25 cellular contexts compared by ENCODE assay signal in genomic region chr7:115329006-115329405, GRCh38.
DNase-seq lines count a peak whose midpoint lies in the region; ATAC-seq, FAIRE-seq and TF ChIP-seq lines count a peak whose summit lies in the region.
"Had no signal": no experiment of that assay in that cellular context is flagged by ENCODE, and none has a peak within 500 bp of the region (broad histone marks: within the 10 kb centered on the region; RNA-seq: fewer than 3 reads in every experiment).

No MANE protein-coding gene starts in this region.

- H3K4me3 Mint-ChIP-seq in stimulated activated naive CD8-positive, alpha-beta T cell treated with anti-CD3 and anti-CD28 coated beads, Interleukin-15, amount 100 ng/mL, for 72 hours, result no peak overlapping the region
- H3K4me3 Mint-ChIP-seq: CD14-positive monocyte; CD4-positive, alpha-beta memory T cell; CD4-positive, CD25-positive, alpha-beta regulatory T cell; CD8-positive, alpha-beta memory T cell had no signal

- no peak overlapping the region for H2AK5ac ChIP-seq in mesendoderm (ENCODE audit: low read length)

- H2BK120ac ChIP-seq in mesendoderm (ENCODE audit: low read depth, low read length), result no peak overlapping the region

- H3K27me3 ChIP-seq in bronchial epithelial cell (ENCODE audit: control insufficient read depth, insufficient read depth, low read length) (no peaks in the 10 kb centered on the region), mesendoderm (ENCODE audit: insufficient read depth, low read length, poor library complexity) (no peaks in the 10 kb centered on the region)
- H3K27me3 ChIP-seq: BE2C, BLaER1 had no signal

- H3K4me1 Mint-ChIP-seq in stimulated activated naive CD8-positive, alpha-beta T cell treated with anti-CD3 and anti-CD28 coated beads, Interleukin-15, amount 100 ng/mL, for 72 hours, result no peaks in the 10 kb centered on the region
- H3K4me1 Mint-ChIP-seq: CD14-positive monocyte; CD4-positive, alpha-beta memory T cell; CD4-positive, CD25-positive, alpha-beta regulatory T cell; CD8-positive, alpha-beta memory T cell had no signal

- no peak overlapping the region for H2BK15ac ChIP-seq in mesendoderm (replicated peaks; ENCODE audit: low read depth)

- no peak for FAIRE-seq in bronchial epithelial cell (lab: Jason Lieb, UNC)
- FAIRE-seq: GM12878, GM12892, GM18507 had no signal

- H3K9ac ChIP-seq in mesendoderm (ENCODE audit: low read length), result no peak overlapping the region
- H3K9ac ChIP-seq: BLaER1 had no signal

- H3K79me1 ChIP-seq in mesendoderm (ENCODE audit: low read length), result no peaks in the 10 kb centered on the region

- no peak overlapping the region for H3K4ac ChIP-seq in mesendoderm (ENCODE audit: low read depth, low read length)

- H2BK5ac ChIP-seq in mesendoderm (ENCODE audit: low read length), result no peak overlapping the region

- H3K27ac ChIP-seq in epithelial cell of prostate (peak overlapping the region; percentile 8), mesendoderm (ENCODE audit: low read depth, low read length) (no peak overlapping the region)
- H3K27ac ChIP-seq: BLaER1 had no signal

- H3K4me3 ChIP-seq in bronchial epithelial cell (ENCODE audit: low read depth, low read length) (no peak overlapping the region), mesendoderm (ENCODE audit: low read length) (no peak overlapping the region)
- H3K4me3 ChIP-seq: BLaER1, GM12878 had no signal

- H4K5ac ChIP-seq in mesendoderm (ENCODE audit: low read length), result no peak overlapping the region

- H3K56ac ChIP-seq in mesendoderm (ENCODE audit: low read length), result no peak overlapping the region

- no peak overlapping the region for H3K4me2 ChIP-seq in mesendoderm (ENCODE audit: low read length)
- H3K4me2 ChIP-seq: BLaER1 had no signal

- H3K79me2 ChIP-seq in mesendoderm (ENCODE audit: control insufficient read depth, insufficient read depth, low read length), result no peaks in the 10 kb centered on the region

- TF ChIP-seq CTCF in bronchial epithelial cell (IDR thresholded peaks at IDR 0.05; ENCODE audit: insufficient read depth, low read length, severe bottlenecking), result no peak

- H3K27ac Mint-ChIP-seq in stimulated activated naive CD8-positive, alpha-beta T cell treated with anti-CD3 and anti-CD28 coated beads, Interleukin-15, amount 100 ng/mL, for 72 hours, result no peak overlapping the region
- H3K27ac Mint-ChIP-seq: CD14-positive monocyte; CD4-positive, alpha-beta memory T cell; CD4-positive, CD25-positive, alpha-beta regulatory T cell; CD8-positive, alpha-beta memory T cell had no signal

- no peak for ATAC-seq in stimulated activated naive CD8-positive, alpha-beta T cell treated with anti-CD3 and anti-CD28 coated beads, Interleukin-15, amount 100 ng/mL, for 72 hours
- no peak for ATAC-seq in SK-N-SH treated with all-trans-retinoic acid at 6 μM for 48 hours
- ATAC-seq: GM12878 had no signal

- H3K23ac ChIP-seq in mesendoderm (ENCODE audit: low read length), result no peak overlapping the region

- DNase-seq in bronchial epithelial cell (ENCODE audit: low read depth), result peak; percentile 56
- no peak for DNase-seq in epithelial cell of prostate (ENCODE audit: low read depth, low spot score)
- no peak for DNase-seq in mesendoderm
- no peak for DNase-seq in stimulated activated naive CD8-positive, alpha-beta T cell treated with anti-CD3 and anti-CD28 coated beads, Interleukin-15, amount 100 ng/mL, for 72 hours
- DNase-seq: 8988T; ACHN; BE2C; C1 segment of cervical spinal cord; CD4-positive, alpha-beta memory T cell; CD4-positive, CD25-positive, alpha-beta regulatory T cell; CD8-positive, alpha-beta memory T cell; COR-L47; DMS 273 treated with DMSO at 0.1 percent for 48 hours; DMS153; DMS53; DMS79; DND-41; EL; GDM1 had no signal

- H3K9me3 Mint-ChIP-seq in stimulated activated naive CD8-positive, alpha-beta T cell treated with anti-CD3 and anti-CD28 coated beads, Interleukin-15, amount 100 ng/mL, for 72 hours, result no peaks in the 10 kb centered on the region
- H3K9me3 Mint-ChIP-seq: CD4-positive, alpha-beta memory T cell; CD4-positive, CD25-positive, alpha-beta regulatory T cell; CD8-positive, alpha-beta memory T cell had no signal

- H4K8ac ChIP-seq in mesendoderm (ENCODE audit: low read depth, low read length), result no peak overlapping the region

- H3K4me1 ChIP-seq in mesendoderm (ENCODE audit: control insufficient read depth, low read depth, low read length), result no peaks in the 10 kb centered on the region
- H3K4me1 ChIP-seq: BE2C, BLaER1 had no signal

- H3K27me3 Mint-ChIP-seq in stimulated activated naive CD8-positive, alpha-beta T cell treated with anti-CD3 and anti-CD28 coated beads, Interleukin-15, amount 100 ng/mL, for 72 hours, result no peaks in the 10 kb centered on the region
- H3K27me3 Mint-ChIP-seq: CD4-positive, alpha-beta memory T cell; CD4-positive, CD25-positive, alpha-beta regulatory T cell; CD8-positive, alpha-beta memory T cell had no signal

- no peak overlapping the region for H3K18ac ChIP-seq in mesendoderm (ENCODE audit: low read length)

- WGBS in mesendoderm (ENCODE audit: extremely low coverage, insufficient coverage, low lambda C conversion rate), result no CpG with 5 or more reads among the region's 2 CpGs

- H3K36me3 ChIP-seq in bronchial epithelial cell (ENCODE audit: control insufficient read depth, insufficient read depth, low read length) (no peaks in the 10 kb centered on the region), mesendoderm (ENCODE audit: control insufficient read depth, insufficient read depth, low read length) (no peaks in the 10 kb centered on the region)
- H3K36me3 ChIP-seq: BE2C, BLaER1 had no signal

TF ChIP-seq in SK-N-SH treated with all-trans-retinoic acid at 6 μM for 48 hours, 23 proteins besides CTCF, POLR2A, EP300 and RAD21:
- TF ChIP-seq ZNF8 (CRISPR knock-in tag; IDR thresholded peaks at IDR 0.05), result no peak
- no peak for TF ChIP-seq TCF4 (CRISPR knock-in tag; IDR thresholded peaks at IDR 0.05; ENCODE audit: borderline replicate concordance)
- TF ChIP-seq SNAI2 (CRISPR knock-in tag; IDR thresholded peaks at IDR 0.05), result no peak
- TF ChIP-seq OSR1 (CRISPR knock-in tag; IDR thresholded peaks at IDR 0.05), result no peak
- no peak for TF ChIP-seq ZFP30 (CRISPR knock-in tag; IDR thresholded peaks at IDR 0.05)
- no peak for TF ChIP-seq ESRRG (CRISPR knock-in tag; IDR thresholded peaks at IDR 0.05)
- no peak for TF ChIP-seq CREB5 (CRISPR knock-in tag; IDR thresholded peaks at IDR 0.05; ENCODE audit: low read depth)
- no peak for TF ChIP-seq RARB (CRISPR knock-in tag; IDR thresholded peaks at IDR 0.05)
